32 cellular contexts compared by ENCODE assay signal in genomic region chr10:101785801-101786200, GRCh38. TPM values are rescaled to one million over a fixed set of nuclear protein-coding genes. Genes with fewer than 3 reads are reported as not detected.
DNase-seq lines count a peak whose midpoint lies in the region; ATAC-seq and TF ChIP-seq lines count a peak whose summit lies in the region.
"Had no signal": no experiment of that assay in that cellular context is flagged by ENCODE, and none has a peak within 500 bp of the region (broad histone marks: within the 10 kb centered on the region; RNA-seq: fewer than 3 reads in every experiment).

No MANE protein-coding gene starts in this region.

- WGBS in suprapubic skin = 79% methylated on average over 2 of the region's 2 CpGs

- intact Hi-C loops in CD4-positive, alpha-beta memory T cell (cut with micrococcal nuclease) = no loop called here
- intact Hi-C loops in activated T-helper 2 cell treated with anti-CD3 and anti-CD28 coated beads, Interferon-gamma antibody, Interleukin-2, Interleukin-4, amounts not matched to agents 10 μg/mL and 5 μg/mL and 100 μg/mL, durations not matched to agents 14 hours and 24 hours and 36 hours (cut with micrococcal nuclease) = no loop called here

- no peaks in the 10 kb centered on the region for H3K27me3 Mint-ChIP-seq in T-helper 1 cell treated with Interleukin-12 subunit alpha and Interleukin-12 subunit beta and Interleukin-4 antibody, amounts not matched to agents 30 μg/mL and 1 μg/mL, for 36 hours (ENCODE audit: low read depth)
- no peaks in the 10 kb centered on the region for H3K27me3 Mint-ChIP-seq in CD4-positive, alpha-beta memory T cell
- H3K27me3 Mint-ChIP-seq in activated T-helper 2 cell treated with anti-CD3 and anti-CD28 coated beads, Interferon-gamma antibody, Interleukin-2, Interleukin-4, amounts not matched to agents 10 μg/mL and 5 μg/mL and 100 μg/mL, durations not matched to agents 14 hours and 24 hours and 36 hours (ENCODE audit: low read depth) = no peaks in the 10 kb centered on the region
- H3K27me3 Mint-ChIP-seq in memory B cell = no peaks in the 10 kb centered on the region
- H3K27me3 Mint-ChIP-seq: IgD-negative memory B cell had no signal

- POLR2A ChIA-PET in CD4-positive, alpha-beta memory T cell (lab: Charles Lee; ENCODE audit: partially characterized antibody) = interaction anchor here (1.0 to 1.8 kb wide), 2 partner anchors 21 to 32 kb away, joined by 4 to 11 read pairs; partner anchors contain the start of gene OGA

- H3K4me3 ChIP-seq in CD4-positive, alpha-beta memory T cell (ENCODE audit: low read length in 2 of 2) = no peak overlapping the region
- H3K4me3 ChIP-seq in right atrium auricular region (no peak overlapping the region), suprapubic skin (no peak overlapping the region)
- H3K4me3 ChIP-seq: colonic mucosa, hepatocyte, thyroid gland had no signal

- no peaks in the 10 kb centered on the region for H3K9me3 ChIP-seq in CD4-positive, alpha-beta memory T cell (ENCODE audit: control insufficient read depth in 1 of 2, low read length in 2 of 2)
- H3K9me3 ChIP-seq in right atrium auricular region (no peaks in the 10 kb centered on the region), suprapubic skin (no peaks in the 10 kb centered on the region)
- H3K9me3 ChIP-seq: colonic mucosa, thyroid gland had no signal

- ATAC-seq in memory B cell (ENCODE audit: low read depth) (no peak), HG03097 (IDR thresholded peaks at IDR 0.05; ENCODE audit: low FRiP score, unreplicated experiment) (no peak)
- ATAC-seq: esophagus mucosa; left cardiac atrium; PC-3; Right ventricle myocardium inferior; stimulated activated naive CD8-positive, alpha-beta T cell treated with anti-CD3 and anti-CD28 coated beads, Interleukin-15, Interleukin-2, amounts not matched to agents 100 U/mL and 50 U/mL, for 24 hours had no signal

- peaks cover 42% of the 10 kb centered on the region for H3K4me1 ChIP-seq in CD4-positive, alpha-beta memory T cell (ENCODE audit: insufficient read depth, low read length)
- H3K4me1 ChIP-seq in right atrium auricular region = peaks cover 0 to 31% of the 10 kb centered on the region in 2 donors
- H3K4me1 ChIP-seq in suprapubic skin = peaks cover 36% of the 10 kb centered on the region

- DNase-seq in T-helper 1 cell = no peak
- DNase-seq in CD4-positive, alpha-beta memory T cell = no peak
- DNase-seq in activated T-helper 2 cell treated with anti-CD3 and anti-CD28 coated beads, Interferon-gamma antibody, Interleukin-2, Interleukin-4, amounts not matched to agents 10 μg/mL and 5 μg/mL and 100 μg/mL, durations not matched to agents 14 hours and 24 hours and 36 hours (ENCODE audit: low spot score) = no peak
- no peak for DNase-seq in memory B cell (ENCODE audit: low spot score in 2 of 2)
- no peak for DNase-seq in right atrium auricular region (ENCODE audit: low spot score)
- no peak for DNase-seq in suprapubic skin (ENCODE audit: low spot score in 2 of 2)
- DNase-seq: 8988T; activated CD8-positive, alpha-beta memory T cell treated with anti-CD3 and anti-CD28 coated beads, Interleukin-2, amount 50 U/mL, for 48 hours; activated effector memory CD4-positive, alpha-beta T cell treated with anti-CD3 and anti-CD28 coated beads, Interleukin-2, amount 50 U/mL, for 16 hours; colonic mucosa; effector CD8-positive, alpha-beta T cell; foreskin fibroblast; left cardiac atrium; mammary epithelial cell; NCI-H1105; NCI-H187 treated with DMSO at 0.1 percent for 48 hours; NCI-H2171 treated with DMSO at 0.1 percent for 48 hours; NCI-H524 treated with DMSO at 0.1 percent for 48 hours; nucleus accumbens; PC-3; stimulated activated naive CD8-positive, alpha-beta T cell treated with anti-CD3 and anti-CD28 coated beads, Interleukin-15, Interleukin-2, amounts not matched to agents 100 U/mL and 50 U/mL, for 24 hours; T-helper 9 cell; thyroid gland had no signal

- no peak overlapping the region for H3K4me3 Mint-ChIP-seq in T-helper 1 cell treated with Interleukin-12 subunit alpha and Interleukin-12 subunit beta and Interleukin-4 antibody, amounts not matched to agents 30 μg/mL and 1 μg/mL, for 36 hours
- peak overlapping the region in 1 of 8 donors; percentile 3 for H3K4me3 Mint-ChIP-seq in CD4-positive, alpha-beta memory T cell
- H3K4me3 Mint-ChIP-seq in activated T-helper 2 cell treated with anti-CD3 and anti-CD28 coated beads, Interferon-gamma antibody, Interleukin-2, Interleukin-4, amounts not matched to agents 10 μg/mL and 5 μg/mL and 100 μg/mL, durations not matched to agents 14 hours and 24 hours and 36 hours (ENCODE audit: low read depth) = no peak overlapping the region
- no peak overlapping the region for H3K4me3 Mint-ChIP-seq in memory B cell

- no peaks in the 10 kb centered on the region for H3K9me3 Mint-ChIP-seq in T-helper 1 cell treated with Interleukin-12 subunit alpha and Interleukin-12 subunit beta and Interleukin-4 antibody, amounts not matched to agents 30 μg/mL and 1 μg/mL, for 36 hours
- peaks cover 0 to 2% (median 0%) of the 10 kb centered on the region in 8 donors for H3K9me3 Mint-ChIP-seq in CD4-positive, alpha-beta memory T cell
- H3K9me3 Mint-ChIP-seq in activated T-helper 2 cell treated with anti-CD3 and anti-CD28 coated beads, Interferon-gamma antibody, Interleukin-2, Interleukin-4, amounts not matched to agents 10 μg/mL and 5 μg/mL and 100 μg/mL, durations not matched to agents 14 hours and 24 hours and 36 hours = no peaks in the 10 kb centered on the region
- H3K9me3 Mint-ChIP-seq in memory B cell = no peaks in the 10 kb centered on the region
- H3K9me3 Mint-ChIP-seq: IgD-negative memory B cell had no signal

- CTCF ChIA-PET in CD4-positive, alpha-beta memory T cell (lab: Charles Lee; ENCODE audit: partially characterized antibody) = no interaction called here

- H3K27ac Mint-ChIP-seq in T-helper 1 cell treated with Interleukin-12 subunit alpha and Interleukin-12 subunit beta and Interleukin-4 antibody, amounts not matched to agents 30 μg/mL and 1 μg/mL, for 36 hours = peak overlapping the region; percentile 13
- peak overlapping the region in 6 of 7 donors; percentile 1 to 87 (median 66) for H3K27ac Mint-ChIP-seq in CD4-positive, alpha-beta memory T cell
- peak overlapping the region; percentile 40 for H3K27ac Mint-ChIP-seq in activated T-helper 2 cell treated with anti-CD3 and anti-CD28 coated beads, Interferon-gamma antibody, Interleukin-2, Interleukin-4, amounts not matched to agents 10 μg/mL and 5 μg/mL and 100 μg/mL, durations not matched to agents 14 hours and 24 hours and 36 hours
- peak overlapping the region; percentile 72 for H3K27ac Mint-ChIP-seq in memory B cell

- H3K27ac ChIP-seq in CD4-positive, alpha-beta memory T cell (ENCODE audit: low read depth, low read length) = no peak overlapping the region
- H3K27ac ChIP-seq in right atrium auricular region (no peak overlapping the region), suprapubic skin (no peak overlapping the region)
- H3K27ac ChIP-seq: colonic mucosa, hepatocyte, thyroid gland, VCaP had no signal

- H3K4me1 Mint-ChIP-seq in T-helper 1 cell treated with Interleukin-12 subunit alpha and Interleukin-12 subunit beta and Interleukin-4 antibody, amounts not matched to agents 30 μg/mL and 1 μg/mL, for 36 hours (ENCODE audit: low read depth) = peaks cover 32% of the 10 kb centered on the region
- peaks cover 34 to 60% (median 46%) of the 10 kb centered on the region in 4 donors for H3K4me1 Mint-ChIP-seq in CD4-positive, alpha-beta memory T cell
- H3K4me1 Mint-ChIP-seq in activated T-helper 2 cell treated with anti-CD3 and anti-CD28 coated beads, Interferon-gamma antibody, Interleukin-2, Interleukin-4, amounts not matched to agents 10 μg/mL and 5 μg/mL and 100 μg/mL, durations not matched to agents 14 hours and 24 hours and 36 hours (ENCODE audit: low read depth) = peaks cover 29% of the 10 kb centered on the region
- H3K4me1 Mint-ChIP-seq in memory B cell = peaks cover 35% of the 10 kb centered on the region

- H3K36me3 Mint-ChIP-seq in T-helper 1 cell treated with Interleukin-12 subunit alpha and Interleukin-12 subunit beta and Interleukin-4 antibody, amounts not matched to agents 30 μg/mL and 1 μg/mL, for 36 hours (ENCODE audit: low read depth) = peaks cover 23% of the 10 kb centered on the region
- H3K36me3 Mint-ChIP-seq in CD4-positive, alpha-beta memory T cell = peaks cover 22 to 50% of the 10 kb centered on the region in 2 donors
- peaks cover 55% of the 10 kb centered on the region for H3K36me3 Mint-ChIP-seq in activated T-helper 2 cell treated with anti-CD3 and anti-CD28 coated beads, Interferon-gamma antibody, Interleukin-2, Interleukin-4, amounts not matched to agents 10 μg/mL and 5 μg/mL and 100 μg/mL, durations not matched to agents 14 hours and 24 hours and 36 hours (ENCODE audit: low read depth)
- peaks cover 20% of the 10 kb centered on the region for H3K36me3 Mint-ChIP-seq in memory B cell
- H3K36me3 Mint-ChIP-seq: IgD-negative memory B cell had no signal

- peaks cover 27% of the 10 kb centered on the region for H3K36me3 ChIP-seq in CD4-positive, alpha-beta memory T cell (ENCODE audit: insufficient read depth, low read length)
- H3K36me3 ChIP-seq in right atrium auricular region (peaks cover 55% of the 10 kb centered on the region), suprapubic skin (peaks cover 56% of the 10 kb centered on the region)

- no peaks in the 10 kb centered on the region for H3K27me3 ChIP-seq in CD4-positive, alpha-beta memory T cell (ENCODE audit: insufficient read depth, low read length)
- H3K27me3 ChIP-seq in right atrium auricular region (no peaks in the 10 kb centered on the region), suprapubic skin (no peaks in the 10 kb centered on the region)
- H3K27me3 ChIP-seq: colonic mucosa, hepatocyte, thyroid gland had no signal

- TF ChIP-seq CTCF in right atrium auricular region (IDR thresholded peaks at IDR 0.05) (no peak), suprapubic skin (IDR thresholded peaks at IDR 0.05) (no peak)

- TF ChIP-seq POLR2A in suprapubic skin (IDR thresholded peaks at IDR 0.05) = no peak

- TF ChIP-seq EP300 in suprapubic skin (IDR thresholded peaks at IDR 0.05) = no peak

RNA-seq across cellular contexts. Expression of gene NPM3, which starts 2.6 kb away (rescaled TPM):
- total RNA-seq in CD4-positive, alpha-beta memory T cell = 10 to 100 TPM; 11.1 to 12.4 TPM
- 1 to 10 TPM; 5.3 to 6.8 TPM for polyA plus RNA-seq in CD4-positive, alpha-beta memory T cell
- 139 and 140 TPM in 2 replicates for total RNA-seq in activated T-helper 2 cell treated with anti-CD3 and anti-CD28 coated beads, Interferon-gamma antibody, Interleukin-2, Interleukin-4, amounts not matched to agents 10 μg/mL and 5 μg/mL and 100 μg/mL, durations not matched to agents 14 hours and 24 hours and 36 hours
- total RNA-seq in right atrium auricular region = 10 to 100 TPM in 1 of 2 donors, 1 to 10 TPM in 1; 6.2 to 14.7 TPM
- 10 to 100 TPM; 13.3 to 60.5 (median 31.1) TPM for total RNA-seq in suprapubic skin

RNA-seq across cellular contexts. Expression of gene FGF8, which starts 9.9 kb away (rescaled TPM):
- total RNA-seq in CD4-positive, alpha-beta memory T cell = not detected
- not detected for polyA plus RNA-seq in CD4-positive, alpha-beta memory T cell
- not detected in 2 replicates for total RNA-seq in activated T-helper 2 cell treated with anti-CD3 and anti-CD28 coated beads, Interferon-gamma antibody, Interleukin-2, Interleukin-4, amounts not matched to agents 10 μg/mL and 5 μg/mL and 100 μg/mL, durations not matched to agents 14 hours and 24 hours and 36 hours
- total RNA-seq in right atrium auricular region = not detected
- not detected for total RNA-seq in suprapubic skin
- total RNA-seq: colonic mucosa, esophagus mucosa, hepatocyte, left cardiac atrium, mammary epithelial cell, PC-3, pulmonary artery endothelial cell, Right ventricle myocardium inferior, thyroid gland had no signal
- polyA plus RNA-seq: hepatocyte, IgD-negative memory B cell, mammary epithelial cell had no signal

RNA-seq across cellular contexts. Expression of gene OGA, which starts 32.4 kb away (rescaled TPM):
- 100 to 1,000 TPM; 307 to 325 TPM for total RNA-seq in CD4-positive, alpha-beta memory T cell
- 10 to 100 TPM; 26.6 to 49.2 TPM for polyA plus RNA-seq in CD4-positive, alpha-beta memory T cell
- 119 and 122 TPM in 2 replicates for total RNA-seq in activated T-helper 2 cell treated with anti-CD3 and anti-CD28 coated beads, Interferon-gamma antibody, Interleukin-2, Interleukin-4, amounts not matched to agents 10 μg/mL and 5 μg/mL and 100 μg/mL, durations not matched to agents 14 hours and 24 hours and 36 hours
- 10 to 100 TPM; 41.6 to 50.9 TPM for total RNA-seq in right atrium auricular region
- 100 to 1,000 TPM in 3 of 4 donors, 10 to 100 TPM in 1; 90.2 to 423 (median 131) TPM for total RNA-seq in suprapubic skin

RNA-seq across cellular contexts. Expression of gene KCNIP2, which starts 57.8 kb away (rescaled TPM):
- total RNA-seq in CD4-positive, alpha-beta memory T cell = 1 to 10 TPM; 3.4 to 4.3 TPM
- 1 to 10 TPM in 1 of 2 donors, under 1 TPM in 1; 0.79 to 1.2 TPM for polyA plus RNA-seq in CD4-positive, alpha-beta memory T cell
- 3.2 TPM in 2 replicates for total RNA-seq in activated T-helper 2 cell treated with anti-CD3 and anti-CD28 coated beads, Interferon-gamma antibody, Interleukin-2, Interleukin-4, amounts not matched to agents 10 μg/mL and 5 μg/mL and 100 μg/mL, durations not matched to agents 14 hours and 24 hours and 36 hours
- total RNA-seq in right atrium auricular region (100 to 1,000 TPM; 192 to 653 TPM), suprapubic skin (10 to 100 TPM in 1 of 4 donors, 1 to 10 TPM in 3; 1.3 to 20.3 (median 4.8) TPM)
- total RNA-seq: bronchial epithelial cell had no signal

Comparison
In these comparisons a context has a peak if more than half of its experiments do, and no peak if none do; other contexts are left out.
1. H3K27ac Mint-ChIP-seq: peak in every context shown above with its lines; median percentile 72 in memory B cell; 66 in CD4-positive, alpha-beta memory T cell; 40 in activated T-helper 2 cell treated with anti-CD3 and anti-CD28 coated beads, Interferon-gamma antibody, Interleukin-2, Interleukin-4, amounts not matched to agents 10 μg/mL and 5 μg/mL and 100 μg/mL, durations not matched to agents 14 hours and 24 hours and 36 hours; 13 in T-helper 1 cell treated with Interleukin-12 subunit alpha and Interleukin-12 subunit beta and Interleukin-4 antibody, amounts not matched to agents 30 μg/mL and 1 μg/mL, for 36 hours.